8 cellular contexts compared by ENCODE assay signal in the genomic region with DNA sequence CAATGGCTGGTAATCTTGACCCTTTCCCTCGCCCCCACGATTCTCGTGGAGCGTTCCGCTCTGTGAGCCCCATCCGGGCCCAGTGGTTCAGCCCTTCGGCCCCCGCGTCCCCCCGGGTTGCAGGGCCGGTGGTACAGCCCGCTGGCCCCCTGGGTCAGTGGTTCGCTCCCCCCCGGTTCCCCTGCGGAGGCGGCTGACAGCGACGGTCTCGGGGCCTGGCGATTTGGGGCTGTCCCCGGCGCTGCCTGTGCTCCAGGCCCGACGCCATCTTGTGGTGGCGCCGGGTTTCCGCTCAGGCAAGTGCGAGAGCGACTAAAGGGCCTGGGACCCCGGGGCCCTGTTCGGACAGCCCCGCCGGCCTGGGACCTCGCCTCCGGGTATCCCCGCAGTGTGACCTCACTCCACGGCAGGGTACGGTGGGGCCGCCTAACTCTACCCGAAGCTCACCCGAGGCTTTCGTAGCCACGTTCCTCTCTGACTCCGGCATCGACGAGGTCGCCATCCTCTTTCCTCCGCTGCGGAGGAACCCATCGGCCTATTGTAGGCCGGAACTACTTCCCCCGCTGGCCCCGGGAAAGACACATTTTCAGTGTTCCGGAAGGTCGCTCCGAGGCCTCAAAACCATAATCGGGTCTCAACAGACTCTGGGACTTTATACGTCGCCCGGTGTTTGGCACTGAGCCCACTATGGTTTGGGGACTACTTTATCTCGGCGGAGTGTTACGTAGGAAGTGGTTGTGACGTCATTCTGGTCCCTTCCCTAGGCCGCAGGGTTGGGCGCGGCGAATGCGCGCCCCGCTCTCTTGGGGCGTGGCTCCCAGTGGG. TPM values are rescaled to one million over a fixed set of nuclear protein-coding genes. Genes with fewer than 3 reads are reported as not detected.
A peak's percentile ranks its signal among the peaks of the same experiment; 100 is the strongest.
DNase-seq lines count a peak whose midpoint lies in the region; ATAC-seq, FAIRE-seq and TF ChIP-seq lines count a peak whose summit lies in the region.

A gene with protein sequence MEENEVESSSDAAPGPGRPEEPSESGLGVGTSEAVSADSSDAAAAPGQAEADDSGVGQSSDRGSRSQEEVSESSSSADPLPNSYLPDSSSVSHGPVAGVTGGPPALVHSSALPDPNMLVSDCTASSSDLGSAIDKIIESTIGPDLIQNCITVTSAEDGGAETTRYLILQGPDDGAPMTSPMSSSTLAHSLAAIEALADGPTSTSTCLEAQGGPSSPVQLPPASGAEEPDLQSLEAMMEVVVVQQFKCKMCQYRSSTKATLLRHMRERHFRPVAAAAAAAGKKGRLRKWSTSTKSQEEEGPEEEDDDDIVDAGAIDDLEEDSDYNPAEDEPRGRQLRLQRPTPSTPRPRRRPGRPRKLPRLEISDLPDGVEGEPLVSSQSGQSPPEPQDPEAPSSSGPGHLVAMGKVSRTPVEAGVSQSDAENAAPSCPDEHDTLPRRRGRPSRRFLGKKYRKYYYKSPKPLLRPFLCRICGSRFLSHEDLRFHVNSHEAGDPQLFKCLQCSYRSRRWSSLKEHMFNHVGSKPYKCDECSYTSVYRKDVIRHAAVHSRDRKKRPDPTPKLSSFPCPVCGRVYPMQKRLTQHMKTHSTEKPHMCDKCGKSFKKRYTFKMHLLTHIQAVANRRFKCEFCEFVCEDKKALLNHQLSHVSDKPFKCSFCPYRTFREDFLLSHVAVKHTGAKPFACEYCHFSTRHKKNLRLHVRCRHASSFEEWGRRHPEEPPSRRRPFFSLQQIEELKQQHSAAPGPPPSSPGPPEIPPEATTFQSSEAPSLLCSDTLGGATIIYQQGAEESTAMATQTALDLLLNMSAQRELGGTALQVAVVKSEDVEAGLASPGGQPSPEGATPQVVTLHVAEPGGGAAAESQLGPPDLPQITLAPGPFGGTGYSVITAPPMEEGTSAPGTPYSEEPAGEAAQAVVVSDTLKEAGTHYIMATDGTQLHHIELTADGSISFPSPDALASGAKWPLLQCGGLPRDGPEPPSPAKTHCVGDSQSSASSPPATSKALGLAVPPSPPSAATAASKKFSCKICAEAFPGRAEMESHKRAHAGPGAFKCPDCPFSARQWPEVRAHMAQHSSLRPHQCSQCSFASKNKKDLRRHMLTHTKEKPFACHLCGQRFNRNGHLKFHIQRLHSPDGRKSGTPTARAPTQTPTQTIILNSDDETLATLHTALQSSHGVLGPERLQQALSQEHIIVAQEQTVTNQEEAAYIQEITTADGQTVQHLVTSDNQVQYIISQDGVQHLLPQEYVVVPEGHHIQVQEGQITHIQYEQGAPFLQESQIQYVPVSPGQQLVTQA (N-terminal part only) (minus strand): TSS at position 529 of the 825 bp plus-strand sequence. CDS start 793 bp downstream, outside the sequence.

- under 1% methylated on average over 26 of the region's 72 CpGs for WGBS in esophagus muscularis mucosa

- peaks cover 33% of the 10 kb centered on the region for H3K79me2 ChIP-seq in DND-41 (ENCODE audit: insufficient read depth, low read length)

- ATAC-seq in DND-41 (ENCODE audit: insufficient read depth, low read depth) (peak; percentile 86), GM21786 (IDR thresholded peaks at IDR 0.05; ENCODE audit: unreplicated experiment) (peak; percentile 67)
- ATAC-seq in activated T-cell treated with anti-CD3 and anti-CD28 coated beads, Interleukin-2, amount 50 U/mL, for 72 hours (replicated peaks in 1 of 2): peak; percentile 84 to 87

- H3K9me3 Mint-ChIP-seq in activated T-cell treated with anti-CD3 and anti-CD28 coated beads, Interleukin-2, amount 50 U/mL, for 72 hours: no peaks in the 10 kb centered on the region

- H3K4me3 ChIP-seq in DND-41 (ENCODE audit: low read depth in 1 of 2, low read length in 2 of 2) (peak within 1 kb of the TSS; percentile 49 to 88), esophagus muscularis mucosa (peak within 1 kb of the TSS; percentile 80 to 96 (median 88))

- TF ChIP-seq EP300 in esophagus muscularis mucosa (IDR thresholded peaks at IDR 0.05): no peak

- H3K27ac Mint-ChIP-seq in activated T-cell treated with anti-CD3 and anti-CD28 coated beads, Interleukin-2, amount 50 U/mL, for 72 hours: peak within 1 kb of the TSS; percentile 89

- H3K36me3 ChIP-seq in DND-41 (ENCODE audit: insufficient read depth, low read length) (peaks cover 37% of the 10 kb centered on the region), KOPT-K1 (ENCODE audit: insufficient read depth, low read length) (peaks cover 31% of the 10 kb centered on the region), esophagus muscularis mucosa (peaks cover 16 to 29% (median 22%) of the 10 kb centered on the region in 4 donors)

- H3K4me3 Mint-ChIP-seq in activated T-cell treated with anti-CD3 and anti-CD28 coated beads, Interleukin-2, amount 50 U/mL, for 72 hours: peak within 1 kb of the TSS; percentile 93

- H2AFZ ChIP-seq in DND-41 (ENCODE audit: low read depth, low read length): peak within 1 kb of the TSS; percentile 95

- no peaks in the 10 kb centered on the region for H3K9me3 ChIP-seq in DND-41 (ENCODE audit: insufficient read depth, low read length, severe bottlenecking)
- no peaks in the 10 kb centered on the region for H3K9me3 ChIP-seq in KOPT-K1 (ENCODE audit: insufficient read depth, low read length, poor library complexity, severe bottlenecking)
- no peaks in the 10 kb centered on the region for H3K9me3 ChIP-seq in esophagus muscularis mucosa

- DNase-seq in DND-41 (peak; percentile 95), RCC 7860 (ENCODE audit: low spot score) (peak; percentile 90), esophagus muscularis mucosa (ENCODE audit: extremely low spot score) (peak; percentile 98), myocyte (ENCODE audit: low read depth) (peak; percentile 96)
- peak; percentile 97 to 98 for DNase-seq in activated T-cell treated with anti-CD3 and anti-CD28 coated beads, Interleukin-2, amount 50 U/mL, for 72 hours
- peak; percentile 90 to 91 for DNase-seq in stimulated activated CD8-positive, alpha-beta memory T cell treated with anti-CD3 and anti-CD28 coated beads, Interleukin-7, amount 100 ng/mL, for 48 hours (ENCODE audit: extremely low read depth in 1 of 2, low read depth in 1 of 2)

- peaks cover 4 to 5% of the 10 kb centered on the region in 2 donors for H3K36me3 Mint-ChIP-seq in activated T-cell treated with anti-CD3 and anti-CD28 coated beads, Interleukin-2, amount 50 U/mL, for 72 hours (ENCODE audit: insufficient read depth in 2 of 2)

- intact Hi-C loops in esophagus muscularis mucosa (cut with DNase I): loop anchor here (5.0 kb wide), 2 partner anchors 80 to 115 kb away; a partner anchor contains a TSS

- H3K27me3 ChIP-seq in DND-41 (ENCODE audit: insufficient read depth, low read length, poor library complexity): no peaks in the 10 kb centered on the region
- H3K27me3 ChIP-seq in esophagus muscularis mucosa: no peaks in the 10 kb centered on the region

- peak; percentile 71 for TF ChIP-seq POLR2A in esophagus muscularis mucosa (IDR thresholded peaks at IDR 0.05; ENCODE audit: low read depth)

- peak within 1 kb of the TSS; percentile 100 for H3K27ac ChIP-seq in DND-41 (ENCODE audit: low read length)
- H3K27ac ChIP-seq in KOPT-K1 (ENCODE audit: low read depth, low read length, poor library complexity, severe bottlenecking): peak within 1 kb of the TSS; percentile 98
- peak within 1 kb of the TSS; percentile 97 to 99 (median 98) for H3K27ac ChIP-seq in esophagus muscularis mucosa (replicated peaks in 1 of 4)

- H3K27me3 Mint-ChIP-seq in activated T-cell treated with anti-CD3 and anti-CD28 coated beads, Interleukin-2, amount 50 U/mL, for 72 hours (ENCODE audit: low read depth): no peaks in the 10 kb centered on the region

- peaks cover 28% of the 10 kb centered on the region for H3K4me1 Mint-ChIP-seq in activated T-cell treated with anti-CD3 and anti-CD28 coated beads, Interleukin-2, amount 50 U/mL, for 72 hours (ENCODE audit: low read depth)

- FAIRE-seq in RCC 7860 (lab: Jason Lieb, UNC): no peak

- H3K4me2 ChIP-seq in DND-41 (ENCODE audit: insufficient read depth, low read length): peak within 1 kb of the TSS; percentile 90

- peak within 1 kb of the TSS; percentile 82 for H3K9ac ChIP-seq in DND-41 (ENCODE audit: low read depth, low read length)

- peak; percentile 7 for TF ChIP-seq CTCF in DND-41 (IDR thresholded peaks at IDR 0.05; ENCODE audit: borderline replicate concordance, extremely low read depth, low read length, poor library complexity, severe bottlenecking)
- TF ChIP-seq CTCF in esophagus muscularis mucosa (IDR thresholded peaks at IDR 0.05): peak; percentile 41 to 49 (median 44)

- H3K4me1 ChIP-seq in DND-41 (ENCODE audit: insufficient read depth, low read length) (peaks cover 35% of the 10 kb centered on the region), esophagus muscularis mucosa (peaks cover 15 to 39% (median 37%) of the 10 kb centered on the region in 4 donors)

- H4K20me1 ChIP-seq in DND-41 (ENCODE audit: insufficient read depth, low read length): peaks cover 5% of the 10 kb centered on the region

RNA-seq across cellular contexts. Expression of the gene that starts here (rescaled TPM):
- total RNA-seq in activated T-cell treated with anti-CD3 and anti-CD28 coated beads, Interleukin-2, amount 50 U/mL, for 72 hours: 10 to 100 TPM; 28.4 to 29.8 TPM
- total RNA-seq in esophagus muscularis mucosa: 10 to 100 TPM; 12.9 to 19.0 (median 15.3) TPM
- 14.7 and 15.2 TPM in 2 replicates for total RNA-seq in myocyte
- 10.3 TPM for polyA plus RNA-seq in myocyte (2012)

Comparison
In these comparisons a context has a peak if more than half of its experiments do, and no peak if none do; other contexts are left out.
1. Peak in every context shown above with its lines: DNase-seq, ATAC-seq, H3K4me3 ChIP-seq and H3K27ac ChIP-seq.